22 cellular contexts compared by ENCODE assay signal in the genomic region with DNA sequence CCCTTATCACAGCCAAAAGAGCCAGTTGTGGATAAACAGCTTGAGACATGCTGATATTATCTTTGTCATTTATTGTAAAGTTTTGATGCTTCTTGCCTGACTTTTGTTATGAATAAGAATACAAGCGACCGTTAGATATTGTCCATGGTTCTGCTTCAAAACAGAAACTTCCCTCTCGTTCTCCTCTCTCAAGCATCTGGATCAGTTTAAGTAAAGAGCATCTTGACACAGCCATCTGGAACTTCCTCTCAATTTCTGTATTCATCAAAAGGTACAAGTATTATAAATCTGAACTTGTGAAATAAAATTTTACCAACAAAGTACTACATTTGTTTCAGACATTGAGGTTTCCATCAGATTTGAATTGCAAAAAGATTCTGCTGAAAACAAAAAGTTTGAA. TPM values are rescaled to one million over a fixed set of nuclear protein-coding genes. Genes with fewer than 3 reads are reported as not detected.
A peak's percentile ranks its signal among the peaks of the same experiment; 100 is the strongest.
DNase-seq lines count a peak whose midpoint lies in the region; ATAC-seq, FAIRE-seq and TF ChIP-seq lines count a peak whose summit lies in the region.
"Had no signal": no experiment of that assay in that cellular context is flagged by ENCODE, and none has a peak within 500 bp of the region (broad histone marks: within the 10 kb centered on the region; RNA-seq: fewer than 3 reads in every experiment).

No MANE protein-coding gene starts in this region.

- H3K27ac ChIP-seq in Karpas-422 (ENCODE audit: low read length) (no peak overlapping the region), GM12878 (ENCODE audit: control insufficient read depth, insufficient read depth) (peak overlapping the region; percentile 83)
- H3K27ac ChIP-seq: GM23248, HL-60 had no signal

- BruUV-seq in GM12878 (replicated peaks; lab: Mats Ljungman, UMichigan) = no TSS peak

- H3K4me2 ChIP-seq in Karpas-422 (ENCODE audit: low read depth, low read length, poor library complexity, severe bottlenecking) = no peak overlapping the region
- H3K4me2 ChIP-seq in GM12878 (ENCODE audit: control insufficient read depth, insufficient read depth) = peak overlapping the region; percentile 53

- intact Hi-C loops in GM12878 (cut with micrococcal nuclease; ENCODE audit: unreplicated experiment) = no loop called here
- intact Hi-C loops in sciatic nerve (cut with DNase I) = loop anchor here (10.0 kb wide), 1 partner anchor 1439 kb away; no protein-coding TSS in a partner anchor

- H3K27ac Mint-ChIP-seq in nephron = peak overlapping the region in 2 of 3 experiments; percentile 30 to 43
- no peak overlapping the region for H3K27ac Mint-ChIP-seq in T-helper 2 cell treated with Interferon-gamma antibody and Interleukin-4, amounts not matched to agents 5 μg/mL and 100 μg/mL, for 36 hours
- H3K27ac Mint-ChIP-seq: CD14-positive monocyte; CD8-positive, alpha-beta T cell had no signal

- POLR2A ChIA-PET in GM12878 (lab: Charles Lee) = interaction anchor here (0.6 to 11.6 kb wide), 5 partner anchors 10 to 340 kb away, joined by 4 to 146 read pairs (median 14); no protein-coding TSS in a partner anchor

- H3K9me3 ChIP-seq in Karpas-422 (ENCODE audit: low read length) = no peaks in the 10 kb centered on the region
- peaks cover 12% of the 10 kb centered on the region; the same call in 2 of the 3 replicates for H3K9me3 ChIP-seq in GM12878 (replicated peaks; ENCODE audit: control insufficient read depth, insufficient read depth, low read length)

- TF ChIP-seq CTCF in GM12878 (IDR thresholded peaks at IDR 0.05 in 2 of 3, conservative IDR thresholded peaks at IDR 0.05 in 1 of 3; ENCODE audit: control insufficient read depth in 2 of 3, extremely low read depth in 1 of 3, insufficient read depth in 1 of 3, low read depth in 3 of 3, low read length in 3 of 3) (no peak), nephron (IDR thresholded peaks at IDR 0.05; ENCODE audit: unreplicated experiment in 3 of 3) (no peak)

- DNase-seq in GM03348 (ENCODE audit: low spot score) (peak; percentile 51), Karpas-422 (peak; percentile 38), GM12878 (ENCODE audit: low read depth, low spot score) (no peak), SIG-M5 treated with dmso at 0.1 percent for 504 hours (lab: John Stamatoyannopoulos, UW; ENCODE audit: unreplicated experiment) (no peak), sciatic nerve (ENCODE audit: low spot score) (no peak)
- no peak for DNase-seq in T-helper 2 cell treated with Interferon-gamma antibody and Interleukin-4, amounts not matched to agents 5 μg/mL and 100 μg/mL, for 36 hours (ENCODE audit: low spot score)
- DNase-seq: CD8-positive, alpha-beta T cell; COR-L47; DMS153; DMS79 treated with DMSO at 0.1 percent for 48 hours; EL; GM23248; IMR-90 had no signal

- CTCF ChIA-PET in GM12878 (lab: Yijun Ruan, JAX) = interaction anchor here (0.8 to 5.5 kb wide), 5 partner anchors 9 to 22 kb away, joined by 3 to 38 read pairs (median 3); no protein-coding TSS in a partner anchor

- H3K27me3 ChIP-seq in Karpas-422 (ENCODE audit: low read length) (peaks cover 4% of the 10 kb centered on the region; the same call in 1 of the 2 replicates), GM12878 (replicated peaks in 1 of 2; ENCODE audit: control insufficient read depth in 2 of 2, insufficient read depth in 2 of 2, low read length in 1 of 2) (no peaks in the 10 kb centered on the region)

- H4K20me1 ChIP-seq in Karpas-422 (ENCODE audit: insufficient read depth, low read depth, low read length) = no peaks in the 10 kb centered on the region
- H4K20me1 ChIP-seq in GM12878 (ENCODE audit: control insufficient read depth, insufficient read depth) = no peaks in the 10 kb centered on the region

- H3K4me1 Mint-ChIP-seq in nephron = peaks cover 11% of the 10 kb centered on the region
- H3K4me1 Mint-ChIP-seq in T-helper 2 cell treated with Interferon-gamma antibody and Interleukin-4, amounts not matched to agents 5 μg/mL and 100 μg/mL, for 36 hours (ENCODE audit: low read depth) = peaks cover 6% of the 10 kb centered on the region
- H3K4me1 Mint-ChIP-seq: CD14-positive monocyte had no signal

- no peak overlapping the region for H3K4me3 Mint-ChIP-seq in nephron
- no peak overlapping the region for H3K4me3 Mint-ChIP-seq in T-helper 2 cell treated with Interferon-gamma antibody and Interleukin-4, amounts not matched to agents 5 μg/mL and 100 μg/mL, for 36 hours
- H3K4me3 Mint-ChIP-seq: CD14-positive monocyte; CD8-positive, alpha-beta T cell had no signal

- SMC1A ChIA-PET in GM12878 (lab: Charles Lee; ENCODE audit: uncharacterized antibody, unreplicated experiment) = interaction anchor here (1.0 to 11.6 kb wide), 4 partner anchors 11 to 46 kb away, joined by 3 to 231 read pairs (median 79); no protein-coding TSS in a partner anchor

- no peak for FAIRE-seq in GM12878 (lab: Jason Lieb, UNC)
- FAIRE-seq: A204.1, D721Med, G401.6, H54 had no signal

- TF ChIP-seq RAD21 in GM12878 (IDR thresholded peaks at IDR 0.05; ENCODE audit: insufficient read depth, low read depth, low read length) = no peak

- H3K9ac ChIP-seq in Karpas-422 (ENCODE audit: low read length) (no peak overlapping the region), GM12878 (ENCODE audit: control insufficient read depth, insufficient read depth, low read length) (no peak overlapping the region)
- H3K9ac ChIP-seq: GM23248 had no signal

- no peak for ATAC-seq in GM12878
- no peak for ATAC-seq in sciatic nerve
- ATAC-seq: CD8-positive, alpha-beta T cell; HCT116 had no signal

- no peaks in the 10 kb centered on the region for H3K36me3 Mint-ChIP-seq in nephron (ENCODE audit: low read depth)
- no peaks in the 10 kb centered on the region for H3K36me3 Mint-ChIP-seq in T-helper 2 cell treated with Interferon-gamma antibody and Interleukin-4, amounts not matched to agents 5 μg/mL and 100 μg/mL, for 36 hours (ENCODE audit: low read depth)
- H3K36me3 Mint-ChIP-seq: CD14-positive monocyte; CD8-positive, alpha-beta T cell had no signal

- H2AFZ ChIP-seq in Karpas-422 (ENCODE audit: low read length) (no peak overlapping the region), GM12878 (ENCODE audit: control insufficient read depth, low read depth, low read length) (no peak overlapping the region; the same call in 1 of the 2 replicates)
- H2AFZ ChIP-seq: GM23248 had no signal

- 3% methylated on average over 3 of the region's 3 CpGs for WGBS in GM12878 (ENCODE audit: insufficient coverage, insufficient replicate concordance, low lambda C conversion rate, missing lambda C conversion rate)

- H3K79me2 ChIP-seq in Karpas-422 (ENCODE audit: low read length) = no peaks in the 10 kb centered on the region
- H3K79me2 ChIP-seq in GM12878 (ENCODE audit: control insufficient read depth, insufficient read depth, low read length) = peaks cover 5% of the 10 kb centered on the region

- in situ Hi-C loops in GM12878 (cut with MboI) = loop anchor here (25.0 kb wide), 1 partner anchor 1721 kb away; no protein-coding TSS in a partner anchor

- H3K36me3 ChIP-seq in Karpas-422 (ENCODE audit: insufficient read depth, low read length) = no peaks in the 10 kb centered on the region
- H3K36me3 ChIP-seq in GM12878 (ENCODE audit: control insufficient read depth in 2 of 2, insufficient read depth in 2 of 2, low read length in 1 of 2) = no peaks in the 10 kb centered on the region

- RAD21 ChIA-PET in GM12878 (lab: Charles Lee; ENCODE audit: unreplicated experiment) = interaction anchor here (2.0 to 11.3 kb wide), 3 partner anchors 9 to 20 kb away, joined by 9 to 189 read pairs (median 28); no protein-coding TSS in a partner anchor

- peaks cover 19% of the 10 kb centered on the region for H3K27me3 Mint-ChIP-seq in nephron (ENCODE audit: low read depth)
- peaks cover 8% of the 10 kb centered on the region for H3K27me3 Mint-ChIP-seq in T-helper 2 cell treated with Interferon-gamma antibody and Interleukin-4, amounts not matched to agents 5 μg/mL and 100 μg/mL, for 36 hours (ENCODE audit: low read depth)

- no peaks in the 10 kb centered on the region for H3K9me2 ChIP-seq in Karpas-422 (replicated peaks; ENCODE audit: insufficient read depth, low read length)

- TF ChIP-seq POLR2A in GM12878 (IDR thresholded peaks at IDR 0.05; ENCODE audit: low read depth, low read length) = no peak

- H3K4me1 ChIP-seq in Karpas-422 (ENCODE audit: low read length) (peaks cover 31% of the 10 kb centered on the region), GM12878 (ENCODE audit: control insufficient read depth, insufficient read depth, low read length) (peaks cover 74% of the 10 kb centered on the region)

- H3K4me3 ChIP-seq in Karpas-422 (ENCODE audit: low read length) = no peak overlapping the region
- peak overlapping the region; percentile 43 for H3K4me3 ChIP-seq in GM12878
- H3K4me3 ChIP-seq: GM23248 had no signal

- no peak for TF ChIP-seq EP300 in GM12878 (IDR thresholded peaks at IDR 0.05; ENCODE audit: borderline replicate concordance in 1 of 2, control insufficient read depth in 1 of 2, low read depth in 2 of 2, low read length in 2 of 2)

- H3K9me3 Mint-ChIP-seq in nephron = peaks cover 8% of the 10 kb centered on the region
- no peaks in the 10 kb centered on the region for H3K9me3 Mint-ChIP-seq in T-helper 2 cell treated with Interferon-gamma antibody and Interleukin-4, amounts not matched to agents 5 μg/mL and 100 μg/mL, for 36 hours
- H3K9me3 Mint-ChIP-seq: CD8-positive, alpha-beta T cell had no signal

TF ChIP-seq in GM12878, 131 proteins besides CTCF, POLR2A, EP300 and RAD21 (continues in another document):
- TF ChIP-seq JUNB (IDR thresholded peaks at IDR 0.05) = peak; percentile 31; the same call in 1 of the 2 replicates
- TF ChIP-seq FOXM1 (IDR thresholded peaks at IDR 0.05; ENCODE audit: low read depth, low read length) = 0 out of 2 replicates have a peak, but pooled peaks have one; percentile 12
- TF ChIP-seq KAT2A (conservative IDR thresholded peaks at IDR 0.05; ENCODE audit: control insufficient read depth, low read depth, low read length) = no peak

RNA-seq across cellular contexts. Expression of a gene that starts 36.3 kb away (rescaled TPM):
- total RNA-seq in Karpas-422 (2014; rRNA removed; shearing (Covaris generic); ENCODE audit: low replicate concordance) = not detected in 2 replicates
- 1.1 and 3.7 TPM in 2 replicates for total RNA-seq in GM12878 (2013; cell fraction: nucleolus; rRNA removed)
- total RNA-seq in GM12878 (2014; rRNA removed) = 8.2 and 19.4 TPM in 2 replicates
- 2.7 and 3.4 TPM in 2 replicates for total RNA-seq in GM12878 (2014; rRNA removed; fragmentation: Illumina TruSeq; extraction: Trizol)
- total RNA-seq in GM12878 (2021) = 9.6 and 11.2 TPM in 2 replicates
- polyA plus RNA-seq in GM12878 (2011; ENCODE audit: low read depth) = 4.2 TPM
- 3.4 and 3.7 TPM in 2 replicates for polyA plus RNA-seq in GM12878 (2011; rRNA removed)
- 3.6 TPM in 2 replicates for polyA plus RNA-seq in GM12878 (2011; cell fraction: cytosol; rRNA removed)
- 2.7 and 3.7 TPM in 2 replicates for polyA plus RNA-seq in GM12878 (2011; cell fraction: nucleus; rRNA removed)
- polyA plus RNA-seq in GM12878 (2012) = 5.2 and 6.4 TPM in 2 replicates
- 1.1 and 2.8 TPM in 2 replicates for polyA plus RNA-seq in GM12878 (2014; fragmentation: Illumina TruSeq; extraction: Trizol)
- 1 to 10 TPM in 1 of 2 experiments, under 1 TPM in 1; 0.90 to 3.3 TPM for polyA plus RNA-seq in GM12878 (2014; fragmentation: Nextera tagmentation; extraction: Ambion mirVana)
- polyA plus RNA-seq in GM12878 (2014; rRNA removed) = 14.3 and 15.2 TPM in 2 replicates
- polyA plus RNA-seq in GM12878 (2016; fragmentation: Nextera tagmentation; extraction: Ambion mirVana) = 10 to 100 TPM; 14.7 to 18.6 TPM
- polyA minus RNA-seq in GM12878 (2011; rRNA and poly(A)+ RNA removed) = 1.0 and 2.1 TPM in 2 replicates
- polyA minus RNA-seq in GM12878 (2011; cell fraction: cytosol; rRNA and poly(A)+ RNA removed) = 3.0 TPM in 1 of 2 replicates, not detected in the other
- polyA minus RNA-seq in GM12878 (2011; cell fraction: nucleus; rRNA and poly(A)+ RNA removed) = 1.1 and 1.6 TPM in 2 replicates
- 1.2 TPM for total RNA-seq in sciatic nerve
- total RNA-seq: CD8-positive, alpha-beta T cell; GM23248; IMR-90 had no signal
- polyA plus RNA-seq: BJ, CD14-positive monocyte, GM23248, IMR-90 had no signal

Comparison
In these comparisons a context has a peak if more than half of its experiments do, and no peak if none do; other contexts are left out.
1. DNase-seq: peak in GM03348 (single experiment) and Karpas-422 (single experiment); none in GM12878 (single experiment), SIG-M5 treated with dmso at 0.1 percent for 504 hours (single experiment), sciatic nerve (single experiment) and T-helper 2 cell treated with Interferon-gamma antibody and Interleukin-4, amounts not matched to agents 5 μg/mL and 100 μg/mL, for 36 hours (single experiment).